In the genomic region with DNA sequence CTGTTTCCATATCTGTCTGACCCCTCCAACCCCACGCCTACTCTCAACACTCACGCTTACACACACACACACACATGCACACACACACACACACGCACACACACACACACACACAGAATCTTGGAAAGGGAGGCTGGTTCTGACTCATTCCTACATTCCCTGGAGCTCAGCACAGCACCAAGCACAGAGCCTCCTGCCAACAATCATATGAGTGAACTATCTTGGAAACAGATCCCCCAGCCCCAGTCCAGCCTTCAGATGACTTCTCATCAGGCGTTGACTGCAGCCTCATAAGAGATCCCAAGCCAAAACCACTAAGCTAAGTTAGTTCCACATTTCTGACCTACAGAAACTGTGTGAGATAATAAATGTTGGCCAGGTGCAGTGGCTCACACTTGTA, we compare ENCODE assay signal across 17 cellular contexts. TPM values are rescaled to one million over a fixed set of nuclear protein-coding genes. Genes with fewer than 3 reads are reported as not detected.
A peak's percentile ranks its signal among the peaks of the same experiment; 100 is the strongest.
DNase-seq lines count a peak whose midpoint lies in the region; ATAC-seq and TF ChIP-seq lines count a peak whose summit lies in the region.
"Had no signal": no experiment of that assay in that cellular context is flagged by ENCODE, and none has a peak within 500 bp of the region (broad histone marks: within the 10 kb centered on the region; RNA-seq: fewer than 3 reads in every experiment).

No MANE protein-coding gene starts in this region.

- TF ChIP-seq CTCF in NB4 (IDR thresholded peaks at IDR 0.05; ENCODE audit: low read depth, low read length) (no peak), cardiac fibroblast (IDR thresholded peaks at IDR 0.05; ENCODE audit: low read depth, low read length) (no peak), left lung (IDR thresholded peaks at IDR 0.05) (no peak)

- no peaks in the 10 kb centered on the region for H4K20me1 ChIP-seq in GM23248 (ENCODE audit: insufficient read depth)

- H3K4me3 ChIP-seq in GM23248 (no peak overlapping the region), NB4 (ENCODE audit: low read depth, low read length) (no peak overlapping the region), cardiac fibroblast (replicated peaks in 1 of 2; ENCODE audit: low read depth in 2 of 2, low read length in 2 of 2) (no peak overlapping the region), left lung (no peak overlapping the region)
- H3K4me3 ChIP-seq: SJSA1, upper lobe of left lung had no signal

- no peak for TF ChIP-seq POLR2A in NB4 (IDR thresholded peaks at IDR 0.05; ENCODE audit: extremely low read depth, insufficient read length)

- intact Hi-C loops in left lung (cut with DNase I), result no loop called here

- peaks cover 12% of the 10 kb centered on the region; the same call in 1 of the 2 replicates for H3F3A ChIP-seq in GM23248 (ENCODE audit: insufficient read depth)

- H3K27me3 ChIP-seq in GM23248 (replicated peaks; ENCODE audit: insufficient read depth), result peaks cover 73% of the 10 kb centered on the region
- H3K27me3 ChIP-seq in left lung, result peaks cover 3 to 32% of the 10 kb centered on the region in 2 donors
- H3K27me3 ChIP-seq: upper lobe of left lung had no signal

- H3K79me2 ChIP-seq in GM23248 (ENCODE audit: insufficient read depth), result no peaks in the 10 kb centered on the region

- H2AFZ ChIP-seq in GM23248, result no peak overlapping the region

- 58 to 60% methylated on average over 4 of the region's 4 CpGs for WGBS in GM23248 (ENCODE audit: low coverage in 1 of 2, low lambda C conversion rate in 2 of 2, missing lambda C conversion rate in 2 of 2), 2 experiments

- H3K9me2 ChIP-seq in GM23248 (ENCODE audit: insufficient read depth), result no peaks in the 10 kb centered on the region

- peak; percentile 62 for DNase-seq in GM23248
- peak; percentile 59 for DNase-seq in NB4 (ENCODE audit: low read depth)
- peak; percentile 45 to 67 for DNase-seq in cardiac fibroblast (ENCODE audit: low read depth in 2 of 2)
- peak; percentile 18 for DNase-seq in non-pigmented ciliary epithelial cell (ENCODE audit: low read depth)
- no peak for DNase-seq in left lung
- DNase-seq in inferior parietal cortex (ENCODE audit: extremely low spot score), result no peak
- DNase-seq: activated effector memory CD4-positive, alpha-beta T cell treated with anti-CD3 and anti-CD28 coated beads, Interleukin-2, amount 50 U/mL, for 16 hours; aorta; CD4-positive, CD25-positive, alpha-beta regulatory T cell; effector memory CD4-positive, alpha-beta T cell; head of caudate nucleus; NCI-H82; stimulated activated CD4-positive, alpha-beta T cell treated with anti-CD3 and anti-CD28 coated beads, Interleukin-1b, Interleukin-23, amount 100 ng/mL, for 48 hours; upper lobe of left lung had no signal

- ATAC-seq in left lung (no peak), GM21576 (IDR thresholded peaks at IDR 0.05; ENCODE audit: unreplicated experiment) (no peak)

- no peak overlapping the region for H3K4me2 ChIP-seq in GM23248 (ENCODE audit: unreplicated experiment)

- H3K4me1 ChIP-seq in GM23248 (ENCODE audit: insufficient read depth) (peaks cover 7% of the 10 kb centered on the region; the same call in 1 of the 2 replicates), left lung (peaks cover 0 to 87% of the 10 kb centered on the region in 2 donors)
- H3K4me1 ChIP-seq: SJSA1 had no signal

- H3K36me3 ChIP-seq in GM23248 (ENCODE audit: low read depth), result no peaks in the 10 kb centered on the region
- H3K36me3 ChIP-seq in left lung, result no peaks in the 10 kb centered on the region
- H3K36me3 ChIP-seq: SJSA1, upper lobe of left lung had no signal

- H3K9me3 ChIP-seq in GM23248 (ENCODE audit: low read depth) (no peaks in the 10 kb centered on the region), left lung (no peaks in the 10 kb centered on the region)
- H3K9me3 ChIP-seq: SJSA1, upper lobe of left lung had no signal

- H3K27ac ChIP-seq in GM23248 (no peak overlapping the region), left lung (peak overlapping the region in 1 of 2 donors; percentile 94)
- H3K27ac ChIP-seq: SJSA1, upper lobe of left lung had no signal

- in situ Hi-C loops in GM23248 (cut with MboI), result no loop called here

- no peak overlapping the region for H3K9ac ChIP-seq in GM23248

RNA-seq across cellular contexts. Expression of a gene that starts 14.1 kb away (rescaled TPM):
- not detected in 2 replicates for total RNA-seq in GM23248 (2014; rRNA removed; shearing (Covaris generic))
- polyA plus RNA-seq in GM23248 (2016; fragmentation: Nextera tagmentation; extraction: Ambion mirVana), result not detected in 2 replicates
- 100 to 1,000 TPM in 1 of 2 donors, 10 to 100 TPM in 1; 30.8 to 110 TPM for total RNA-seq in left lung
- total RNA-seq: CD4-positive, CD25-positive, alpha-beta regulatory T cell; myocyte; SJSA1 had no signal

RNA-seq across cellular contexts. Expression of a gene that starts 27.7 kb away (rescaled TPM):
- total RNA-seq in GM23248 (2014; rRNA removed; shearing (Covaris generic)), result not detected in 2 replicates
- not detected in 2 replicates for polyA plus RNA-seq in GM23248 (2016; fragmentation: Nextera tagmentation; extraction: Ambion mirVana)
- 10 to 100 TPM in 1 of 2 donors, 1 to 10 TPM in 1; 6.8 to 13.5 TPM for total RNA-seq in left lung
- total RNA-seq: CD4-positive, CD25-positive, alpha-beta regulatory T cell; myocyte; SJSA1 had no signal
- polyA plus RNA-seq: CD4-positive, CD25-positive, alpha-beta regulatory T cell had no signal

Comparison
In these comparisons a context has a peak if more than half of its experiments do, and no peak if none do; other contexts are left out.
1. DNase-seq: peak in GM23248 (single experiment), NB4 (single experiment), cardiac fibroblast (2 of 2) and non-pigmented ciliary epithelial cell (single experiment); none in left lung (0 of 2) and inferior parietal cortex (single experiment).
2. RNA of a gene that starts 14.1 kb away (total RNA-seq): 30.8 to 110 TPM in left lung; not detected in GM23248; every median in the first group is over 10 times any median in the second.